Comparison of ENCODE assay signal across 13 cellular contexts in genomic region chr13:79837741-79838450, GRCh38.
DNase-seq lines count a peak whose midpoint lies in the region; ATAC-seq, FAIRE-seq and TF ChIP-seq lines count a peak whose summit lies in the region.
"Had no signal": no experiment of that assay in that cellular context is flagged by ENCODE, and none has a peak within 500 bp of the region (broad histone marks: within the 10 kb centered on the region; RNA-seq: fewer than 3 reads in every experiment).

No MANE protein-coding gene starts in this region.

- H3K9me1 ChIP-seq in keratinocyte (ENCODE audit: control insufficient read depth, extremely low read depth, insufficient read depth, low read length), result no peaks in the 10 kb centered on the region

- H3K9ac ChIP-seq in keratinocyte (ENCODE audit: control insufficient read depth, extremely low read depth, insufficient read depth, low read length), result no peak overlapping the region

- peak; percentile 41 for DNase-seq in AG20443 (ENCODE audit: low spot score)
- peak; percentile 49 for DNase-seq in amniotic epithelial cell (ENCODE audit: low read depth)
- DNase-seq in keratinocyte (ENCODE audit: low read depth, low spot score), result no peak
- DNase-seq in NCI-H510A (lab: John Stamatoyannopoulos, UW), result no peak
- no peak for DNase-seq in GM10266 (ENCODE audit: extremely low spot score)
- no peak for DNase-seq in NCI-H2081 (lab: John Stamatoyannopoulos, UW)
- DNase-seq: activated naive CD4-positive, alpha-beta T cell; BE2C; esophagus squamous epithelium had no signal

- dilution Hi-C loops in keratinocyte (cut with MboI; ENCODE audit: extremely low pct_ligation_motif_present, low sequenced_read_pairs), result no loop called here

- no peak overlapping the region for H3K4me3 ChIP-seq in keratinocyte (ENCODE audit: control insufficient read depth in 2 of 3, extremely low read depth in 1 of 3, insufficient read depth in 2 of 3, low read depth in 1 of 3, low read length in 3 of 3)
- H3K4me3 ChIP-seq: esophagus squamous epithelium, right atrium auricular region had no signal

- no peak overlapping the region for H3K27ac ChIP-seq in keratinocyte (ENCODE audit: control insufficient read depth, insufficient read depth, low read length)
- H3K27ac ChIP-seq: esophagus squamous epithelium, right atrium auricular region had no signal

- no peaks in the 10 kb centered on the region for H3K79me2 ChIP-seq in keratinocyte (ENCODE audit: control insufficient read depth, insufficient read depth, low read length)

- no peak overlapping the region for H2AFZ ChIP-seq in keratinocyte (ENCODE audit: control insufficient read depth, low read length)

- H3K4me1 ChIP-seq in keratinocyte (ENCODE audit: control insufficient read depth, extremely low read depth, insufficient read depth, low read length), result no peaks in the 10 kb centered on the region
- H3K4me1 ChIP-seq: BE2C, esophagus squamous epithelium, right atrium auricular region had no signal

- H4K20me1 ChIP-seq in keratinocyte (ENCODE audit: control insufficient read depth, extremely low read depth, insufficient read depth, low read length), result no peaks in the 10 kb centered on the region

- FAIRE-seq in keratinocyte (lab: Jason Lieb, UNC), result peak; percentile 44

- TF ChIP-seq CTCF in keratinocyte (optimal IDR thresholded peaks at IDR 0.05 in 1 of 3, IDR thresholded peaks at IDR 0.05 in 1 of 3, conservative IDR thresholded peaks at IDR 0.05 in 1 of 3; ENCODE audit: extremely low read depth in 1 of 3, insufficient read depth in 2 of 3, low read length in 3 of 3), result no peak
- no peak for TF ChIP-seq CTCF in GM10266 (IDR thresholded peaks at IDR 0.05; ENCODE audit: control insufficient read depth, insufficient read depth, low read depth, missing control alignments)

- ATAC-seq in HG02884 (IDR thresholded peaks at IDR 0.05; ENCODE audit: unreplicated experiment) (peak; percentile 59), GM18861 (IDR thresholded peaks at IDR 0.05; ENCODE audit: unreplicated experiment) (no peak)
- ATAC-seq: Right ventricle myocardium inferior had no signal

- no peaks in the 10 kb centered on the region for H3K36me3 ChIP-seq in keratinocyte (ENCODE audit: control insufficient read depth in 2 of 2, extremely low read depth in 1 of 2, insufficient read depth in 2 of 2, low read length in 2 of 2)
- H3K36me3 ChIP-seq: BE2C, esophagus squamous epithelium, right atrium auricular region had no signal

- H3K4me2 ChIP-seq in keratinocyte (ENCODE audit: control insufficient read depth, extremely low read depth, insufficient read depth, low read depth, low read length), result no peak overlapping the region

- no peaks in the 10 kb centered on the region for H3K9me3 ChIP-seq in keratinocyte (ENCODE audit: control insufficient read depth, low read depth, low read length)
- H3K9me3 ChIP-seq: BE2C, esophagus squamous epithelium, right atrium auricular region had no signal

- no peaks in the 10 kb centered on the region for H3K27me3 ChIP-seq in keratinocyte (ENCODE audit: control insufficient read depth, extremely low read depth, insufficient read depth, low read length)
- H3K27me3 ChIP-seq: BE2C, esophagus squamous epithelium, right atrium auricular region had no signal

Comparison
In these comparisons a context has a peak if more than half of its experiments do, and no peak if none do; other contexts are left out.
1. DNase-seq: peak in AG20443 (single experiment) and amniotic epithelial cell (single experiment); none in keratinocyte (single experiment), NCI-H510A (single experiment), GM10266 (single experiment) and NCI-H2081 (0 of 2).